In genomic region chr1:10796029-10796944, GRCh38 we compare ENCODE assay signal across 8 cellular contexts. TPM values are rescaled to one million over a fixed set of nuclear protein-coding genes. Genes with fewer than 3 reads are reported as not detected.
DNase-seq lines count a peak whose midpoint lies in the region; ATAC-seq and TF ChIP-seq lines count a peak whose summit lies in the region.
"Had no signal": no experiment of that assay in that cellular context is flagged by ENCODE, and none has a peak within 500 bp of the region (broad histone marks: within the 10 kb centered on the region; RNA-seq: fewer than 3 reads in every experiment).

TSS of gene CASZ1 (minus strand) at chr1:10796646. CDS start at chr1:10693889, 102,757 bp downstream.

- peak within 1 kb of the TSS; percentile 77 for H2BK5ac ChIP-seq in neuronal stem cell (ENCODE audit: low read length)

- H3K9me3 Mint-ChIP-seq in activated naive CD8-positive, alpha-beta T cell treated with anti-CD3 and anti-CD28 coated beads for 36 hours = no peaks in the 10 kb centered on the region

- DNase-seq in GM20000 (ENCODE audit: low spot score) (peak; percentile 53), NCI-H2107 (lab: John Stamatoyannopoulos, UW) (peak; percentile 90), head of caudate nucleus (peak; percentile 52 to 93 (median 84)), neuronal stem cell (ENCODE audit: low spot score) (peak; percentile 93), OCI-LY7 (ENCODE audit: low spot score) (no peak)
- DNase-seq in activated naive CD8-positive, alpha-beta T cell treated with anti-CD3 and anti-CD28 coated beads for 36 hours = peak; percentile 15

- peaks cover 81% of the 10 kb centered on the region for H3K27me3 Mint-ChIP-seq in activated naive CD8-positive, alpha-beta T cell treated with anti-CD3 and anti-CD28 coated beads for 36 hours

- peak within 1 kb of the TSS; percentile 81 for H2AK5ac ChIP-seq in neuronal stem cell (ENCODE audit: low read depth, low read length)

- H3K79me1 ChIP-seq in neuronal stem cell (ENCODE audit: low read depth, low read length) = peaks cover 9% of the 10 kb centered on the region

- WGBS in neuronal stem cell (ENCODE audit: extremely low coverage in 2 of 2, insufficient read length in 2 of 2, insufficient replicate concordance in 1 of 2), 2 donors = no CpG with 5 or more reads among the region's 88 CpGs

- intact Hi-C loops in head of caudate nucleus (cut with DNase I) (no loop called here), OCI-LY7 (cut with micrococcal nuclease; ENCODE audit: unreplicated experiment) (no loop called here)

- POLR2A ChIA-PET in OCI-LY7 (lab: Charles Lee) = no interaction called here

- H3K18ac ChIP-seq in neuronal stem cell (ENCODE audit: low read length) = peak within 1 kb of the TSS; percentile 98

- no peak within 1 kb of the TSS for H3K4ac ChIP-seq in neuronal stem cell (ENCODE audit: low read length)

- H3K4me2 ChIP-seq in neuronal stem cell (ENCODE audit: insufficient read depth, low read length, poor library complexity, severe bottlenecking) (peak within 1 kb of the TSS; percentile 99), OCI-LY7 (ENCODE audit: low read length) (no peak within 1 kb of the TSS)

- H4K8ac ChIP-seq in neuronal stem cell (ENCODE audit: low read depth, low read length) = no peak within 1 kb of the TSS

- no peaks in the 10 kb centered on the region for H3K9me2 ChIP-seq in OCI-LY7 (ENCODE audit: insufficient read depth, low read length)

- H3K4me3 ChIP-seq in neuronal stem cell (ENCODE audit: low read length in 2 of 2) (peak within 1 kb of the TSS; percentile 49 to 85), OCI-LY7 (ENCODE audit: low read depth, low read length, poor library complexity, severe bottlenecking) (no peak within 1 kb of the TSS)

- peak within 1 kb of the TSS; percentile 91 for H3K23ac ChIP-seq in neuronal stem cell (ENCODE audit: low read depth, low read length, poor library complexity)

- no peaks in the 10 kb centered on the region for H3K36me3 Mint-ChIP-seq in activated naive CD8-positive, alpha-beta T cell treated with anti-CD3 and anti-CD28 coated beads for 36 hours
- H3K36me3 Mint-ChIP-seq: activated naive CD8-positive, alpha-beta T cell had no signal

- no peak within 1 kb of the TSS for H4K91ac ChIP-seq in neuronal stem cell (ENCODE audit: low read depth, low read length, poor library complexity)

- peak within 1 kb of the TSS; percentile 58 for H2BK12ac ChIP-seq in neuronal stem cell (ENCODE audit: low read length)

- H3K27ac ChIP-seq in neuronal stem cell (replicated peaks; ENCODE audit: low read length) (no peak within 1 kb of the TSS), OCI-LY7 (ENCODE audit: low read depth, low read length, poor library complexity, severe bottlenecking) (no peak within 1 kb of the TSS)

- no TSS peak for BruUV-seq in OCI-LY7 (replicated peaks; lab: Mats Ljungman, UMichigan)

- H3K14ac ChIP-seq in neuronal stem cell (ENCODE audit: low read length) = no peak within 1 kb of the TSS

- peaks cover 17 to 23% of the 10 kb centered on the region in 2 donors for H3K4me1 ChIP-seq in neuronal stem cell (ENCODE audit: control insufficient read depth in 2 of 2, insufficient read depth in 1 of 2, low read depth in 1 of 2, low read length in 2 of 2)
- no peaks in the 10 kb centered on the region for H3K4me1 ChIP-seq in OCI-LY7 (ENCODE audit: insufficient read depth, low read length, poor library complexity, severe bottlenecking)

- H4K20me1 ChIP-seq in OCI-LY7 (ENCODE audit: insufficient read depth, low read length) = no peaks in the 10 kb centered on the region

- H3K36me3 ChIP-seq in neuronal stem cell (replicated peaks in 1 of 2; ENCODE audit: control insufficient read depth in 2 of 2, insufficient read depth in 2 of 2, low read length in 2 of 2) (no peaks in the 10 kb centered on the region), OCI-LY7 (ENCODE audit: insufficient read depth, low read length) (no peaks in the 10 kb centered on the region)

- TF ChIP-seq CTCF in GM20000 (IDR thresholded peaks at IDR 0.05; ENCODE audit: extremely low read depth, missing control alignments) = no peak
- TF ChIP-seq CTCF in OCI-LY7 (conservative IDR thresholded peaks at IDR 0.05; ENCODE audit: low read length) = no peak

- CTCF ChIA-PET in OCI-LY7 (lab: Charles Lee; ENCODE audit: unreplicated experiment) = interaction anchor here (0.6 kb wide), 1 partner anchor 130 kb away, joined by 4 read pairs; no protein-coding TSS in a partner anchor

- peak within 1 kb of the TSS; percentile 86 for H3K9ac ChIP-seq in neuronal stem cell (ENCODE audit: low read depth, low read length, poor library complexity)

- H2BK120ac ChIP-seq in neuronal stem cell (ENCODE audit: low read depth, low read length) = peak within 1 kb of the TSS; percentile 2

- H3K27ac Mint-ChIP-seq in activated naive CD8-positive, alpha-beta T cell treated with anti-CD3 and anti-CD28 coated beads for 36 hours = no peak within 1 kb of the TSS
- H3K27ac Mint-ChIP-seq: activated naive CD8-positive, alpha-beta T cell had no signal

- peaks cover 12% of the 10 kb centered on the region for H3K4me1 Mint-ChIP-seq in activated naive CD8-positive, alpha-beta T cell treated with anti-CD3 and anti-CD28 coated beads for 36 hours

- no peak for ATAC-seq in GM19463 (IDR thresholded peaks at IDR 0.05; ENCODE audit: unreplicated experiment)

- no peaks in the 10 kb centered on the region for H3K79me2 ChIP-seq in OCI-LY7 (ENCODE audit: insufficient read depth, low read depth, low read length)

- H2BK15ac ChIP-seq in neuronal stem cell (ENCODE audit: low read length) = peak within 1 kb of the TSS; percentile 96

- peak within 1 kb of the TSS; percentile 61 for H3K4me3 Mint-ChIP-seq in activated naive CD8-positive, alpha-beta T cell treated with anti-CD3 and anti-CD28 coated beads for 36 hours

- H3K27me3 ChIP-seq in neuronal stem cell (ENCODE audit: control insufficient read depth in 3 of 3, insufficient read depth in 3 of 3, low read depth in 1 of 3, low read length in 3 of 3) = peaks cover 15 to 81% (median 25%) of the 10 kb centered on the region in 3 experiments

- H3K9me3 ChIP-seq in neuronal stem cell (replicated peaks in 1 of 2; ENCODE audit: control insufficient read depth in 2 of 2, insufficient read depth in 1 of 2, low read depth in 1 of 2, low read length in 2 of 2) = no peaks in the 10 kb centered on the region
- no peaks in the 10 kb centered on the region for H3K9me3 ChIP-seq in OCI-LY7 (ENCODE audit: low read length)

- peak within 1 kb of the TSS; percentile 99 for H2AFZ ChIP-seq in neuronal stem cell (ENCODE audit: low read length)
- H2AFZ ChIP-seq in OCI-LY7 (ENCODE audit: low read length) = no peak within 1 kb of the TSS

RNA-seq across cellular contexts. Expression of gene CASZ1, which starts in this region (rescaled TPM):
- total RNA-seq in activated naive CD8-positive, alpha-beta T cell treated with anti-CD3 and anti-CD28 coated beads for 36 hours = 1 to 10 TPM; 2.2 to 2.3 TPM
- polyA plus RNA-seq in neuronal stem cell (2013, experiment 1 of 2) = 12.5 TPM
- polyA plus RNA-seq in neuronal stem cell (2013, experiment 2 of 2) = 13.3 TPM
- 1.8 and 3.3 TPM in 2 replicates for total RNA-seq in OCI-LY7 (2014; rRNA removed; shearing (Covaris generic))
- 3.9 and 4.9 TPM in 2 replicates for total RNA-seq in OCI-LY7 (2022)
